In the genomic region with DNA sequence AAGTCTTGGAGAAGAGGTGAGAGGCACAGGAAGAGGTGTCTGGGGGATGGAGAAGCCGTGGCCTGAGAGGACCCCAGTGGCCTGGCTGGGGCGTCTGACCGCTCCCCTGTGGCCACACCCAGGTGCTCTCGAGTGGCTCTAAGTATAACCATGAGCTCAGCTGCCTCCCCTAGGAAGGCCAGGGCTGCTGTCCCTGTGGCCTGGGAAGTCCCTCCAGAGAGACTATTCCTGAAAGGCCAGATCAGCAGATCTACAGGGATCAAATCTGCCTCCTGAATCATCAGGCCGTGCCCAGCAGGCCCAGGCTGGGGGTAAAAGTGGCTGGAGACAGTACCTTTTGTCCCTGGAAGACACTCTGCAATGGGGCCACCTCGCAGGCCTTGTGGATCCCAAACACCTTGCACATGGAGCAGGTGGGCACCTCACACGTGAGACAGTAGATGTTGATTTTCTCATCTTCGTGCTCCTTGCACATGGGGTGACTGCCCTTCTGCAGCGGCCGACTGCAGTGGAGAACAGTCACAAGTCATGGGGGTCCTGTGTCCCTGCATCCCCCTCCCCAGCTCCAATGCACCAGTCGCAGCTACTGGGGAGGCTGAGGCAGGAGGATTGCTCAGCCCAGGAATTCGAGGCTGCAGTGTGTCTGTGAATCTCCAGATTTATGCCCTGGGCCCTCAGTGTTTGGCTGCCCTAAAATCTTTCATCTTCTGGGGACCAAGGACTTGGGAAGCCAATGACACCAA, we compare ENCODE assay signal across 1 cellular context.
TF ChIP-seq lines count a peak whose summit lies in the region.

No MANE protein-coding gene starts in this region.

TF ChIP-seq in H1, 55 proteins besides CTCF, POLR2A, EP300 and RAD21:
- TF ChIP-seq NANOG (IDR thresholded peaks at IDR 0.05; ENCODE audit: insufficient read depth, low read depth, low read length, poor library complexity, severe bottlenecking): no peak
- TF ChIP-seq TEAD4 (IDR thresholded peaks at IDR 0.05; ENCODE audit: low read depth, low read length): no peak
- no peak for TF ChIP-seq TAF1 (IDR thresholded peaks at IDR 0.05; ENCODE audit: low read depth, low read length)
- no peak for TF ChIP-seq EZH2 (IDR thresholded peaks at IDR 0.05; ENCODE audit: low read depth, low read length, severe bottlenecking)
- no peak for TF ChIP-seq CBX8 (IDR thresholded peaks at IDR 0.05; ENCODE audit: borderline replicate concordance, low read depth, low read length)
